In the genomic region with DNA sequence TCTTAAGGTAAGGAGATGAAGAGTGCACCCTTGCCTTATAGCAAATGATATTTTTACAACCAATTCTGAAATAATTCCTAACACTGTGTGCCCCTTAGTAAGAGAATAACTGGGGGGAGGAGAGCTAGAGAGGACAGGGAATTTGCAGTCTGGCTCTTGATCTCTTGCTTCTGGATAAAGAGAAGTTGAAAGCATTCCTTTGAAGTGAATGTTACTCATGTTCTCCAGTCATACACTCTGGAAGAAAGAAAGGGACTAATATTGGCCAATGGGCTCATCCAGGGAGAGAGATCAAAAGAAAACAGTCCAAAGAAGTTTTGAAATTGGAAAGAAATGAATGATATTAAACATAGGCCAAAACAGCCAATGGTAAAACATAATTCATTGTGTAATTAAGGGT, we compare ENCODE assay signal across 15 cellular contexts. TPM values are rescaled to one million over a fixed set of nuclear protein-coding genes. Genes with fewer than 3 reads are reported as not detected.
DNase-seq lines count a peak whose midpoint lies in the region; ATAC-seq and TF ChIP-seq lines count a peak whose summit lies in the region.
"Had no signal": no experiment of that assay in that cellular context is flagged by ENCODE, and none has a peak within 500 bp of the region (broad histone marks: within the 10 kb centered on the region; RNA-seq: fewer than 3 reads in every experiment).

No MANE protein-coding gene starts in this region.

- ATAC-seq in SK-N-SH treated with all-trans-retinoic acid at 6 μM for 48 hours (peak; percentile 63), thoracic aorta (ENCODE audit: insufficient number of reproducible peaks, low FRiP score, low read depth) (no peak)
- ATAC-seq: esophagus mucosa had no signal

- H3K36me3 Mint-ChIP-seq in T-helper 2 cell treated with Interferon-gamma antibody and Interleukin-4, amounts not matched to agents 5 μg/mL and 100 μg/mL, for 36 hours (ENCODE audit: low read depth) = peaks cover 58% of the 10 kb centered on the region

- no peak for DNase-seq in T-helper 2 cell treated with Interferon-gamma antibody and Interleukin-4, amounts not matched to agents 5 μg/mL and 100 μg/mL, for 36 hours (ENCODE audit: low spot score)
- DNase-seq in T-helper 2 cell (no peak), fibroblast of the aortic adventitia (ENCODE audit: low read depth) (peak; percentile 79), thoracic aorta (ENCODE audit: low spot score) (no peak), HK-2 (ENCODE audit: unreplicated experiment) (no peak), NCI-H748 treated with DMSO at 0.1 percent for 48 hours (lab: John Stamatoyannopoulos, UW) (no peak), DMS153 (lab: John Stamatoyannopoulos, UW) (no peak)
- DNase-seq: activated CD4-positive, alpha-beta T cell treated with anti-CD3 and anti-CD28 coated beads, Interleukin-2, amount 10 ng/mL, durations not matched to agents 7 days and 5 days; activated effector memory CD4-positive, alpha-beta T cell treated with Interleukin-2 at 50 U/mL for 16 hours; H7; testis had no signal

- no peaks in the 10 kb centered on the region for H3K27me3 Mint-ChIP-seq in T-helper 2 cell treated with Interferon-gamma antibody and Interleukin-4, amounts not matched to agents 5 μg/mL and 100 μg/mL, for 36 hours (ENCODE audit: low read depth)
- H3K27me3 Mint-ChIP-seq: activated CD4-positive, alpha-beta T cell treated with anti-CD3 and anti-CD28 coated beads, Interleukin-2, amount 10 ng/mL, durations not matched to agents 7 days and 5 days; IgD-negative memory B cell had no signal

- no peaks in the 10 kb centered on the region for H3K36me3 ChIP-seq in thoracic aorta

- no peak overlapping the region for H3K4me3 Mint-ChIP-seq in T-helper 2 cell treated with Interferon-gamma antibody and Interleukin-4, amounts not matched to agents 5 μg/mL and 100 μg/mL, for 36 hours
- H3K4me3 Mint-ChIP-seq: activated CD4-positive, alpha-beta T cell treated with anti-CD3 and anti-CD28 coated beads, Interleukin-2, amount 10 ng/mL, durations not matched to agents 7 days and 5 days; IgD-negative memory B cell had no signal

- TF ChIP-seq CTCF in fibroblast of the aortic adventitia (IDR thresholded peaks at IDR 0.05; ENCODE audit: insufficient read depth, low read length) = no peak
- TF ChIP-seq CTCF in thoracic aorta (IDR thresholded peaks at IDR 0.05) = no peak

- H3K4me1 Mint-ChIP-seq in T-helper 2 cell treated with Interferon-gamma antibody and Interleukin-4, amounts not matched to agents 5 μg/mL and 100 μg/mL, for 36 hours (ENCODE audit: low read depth) = peaks cover 63% of the 10 kb centered on the region

- H3K4me3 ChIP-seq in fibroblast of the aortic adventitia (ENCODE audit: low read depth, low read length) (no peak overlapping the region), thoracic aorta (no peak overlapping the region)
- H3K4me3 ChIP-seq: testis had no signal

- no peaks in the 10 kb centered on the region for H3K9me3 ChIP-seq in thoracic aorta
- H3K9me3 ChIP-seq: testis had no signal

- H3K4me1 ChIP-seq in thoracic aorta (ENCODE audit: control insufficient read depth in 1 of 2, low read depth in 2 of 2) = peaks cover 52 to 81% of the 10 kb centered on the region in 2 donors

- H3K27me3 ChIP-seq in thoracic aorta (replicated peaks; ENCODE audit: insufficient read depth) = no peaks in the 10 kb centered on the region
- H3K27me3 ChIP-seq: testis had no signal

- no peaks in the 10 kb centered on the region for H3K9me3 Mint-ChIP-seq in T-helper 2 cell treated with Interferon-gamma antibody and Interleukin-4, amounts not matched to agents 5 μg/mL and 100 μg/mL, for 36 hours
- H3K9me3 Mint-ChIP-seq: activated CD4-positive, alpha-beta T cell treated with anti-CD3 and anti-CD28 coated beads, Interleukin-2, amount 10 ng/mL, durations not matched to agents 7 days and 5 days had no signal

- H3K27ac Mint-ChIP-seq in T-helper 2 cell treated with Interferon-gamma antibody and Interleukin-4, amounts not matched to agents 5 μg/mL and 100 μg/mL, for 36 hours = peak overlapping the region; percentile 70
- H3K27ac Mint-ChIP-seq: activated CD4-positive, alpha-beta T cell treated with anti-CD3 and anti-CD28 coated beads, Interleukin-2, amount 10 ng/mL, durations not matched to agents 7 days and 5 days; IgD-negative memory B cell had no signal

- H3K27ac ChIP-seq in thoracic aorta = peak overlapping the region; percentile 20 to 42
- H3K27ac ChIP-seq: 22Rv1 had no signal

TF ChIP-seq in SK-N-SH treated with all-trans-retinoic acid at 6 μM for 48 hours, 23 proteins besides CTCF, POLR2A, EP300 and RAD21:
- TF ChIP-seq ISL1 (CRISPR knock-in tag; IDR thresholded peaks at IDR 0.05) = 0 out of 2 replicates have a peak, but pooled peaks have one; percentile 28
- no peak for TF ChIP-seq BACH2 (CRISPR knock-in tag; IDR thresholded peaks at IDR 0.05; ENCODE audit: borderline replicate concordance)
TF ChIP-seq in SK-N-SH treated with all-trans-retinoic acid at 6 μM for 48 hours: peak in this region for 1.

RNA-seq across cellular contexts. Expression of a gene that starts 25.3 kb away (rescaled TPM):
- total RNA-seq in fibroblast of the aortic adventitia (ENCODE audit: low replicate concordance) = 31.7 and 130 TPM in 2 replicates
- total RNA-seq in thoracic aorta = 10 to 100 TPM; 80.4 to 91.9 TPM
